ENCODE assay signal across 25 cellular contexts in the genomic region with DNA sequence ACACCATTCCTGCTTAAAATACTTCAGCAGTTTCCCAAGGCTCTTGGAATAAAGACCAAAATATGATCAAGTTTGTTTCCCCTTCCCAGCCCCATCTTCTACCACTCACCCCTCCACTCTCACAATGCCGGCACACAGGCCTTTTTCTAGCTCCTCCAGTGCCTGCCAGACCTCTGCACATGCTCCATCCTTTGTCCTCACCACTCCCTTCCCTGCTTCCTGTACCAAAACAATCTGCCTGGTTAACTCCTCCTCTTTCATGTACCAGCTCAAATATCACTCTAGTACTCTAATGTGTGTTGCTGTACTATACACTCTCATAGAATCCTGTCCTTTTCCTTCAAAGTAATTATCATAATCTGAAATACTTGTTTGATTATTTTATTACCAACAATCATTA. TPM values are rescaled to one million over a fixed set of nuclear protein-coding genes. Genes with fewer than 3 reads are reported as not detected.
DNase-seq lines count a peak whose midpoint lies in the region; ATAC-seq, FAIRE-seq and TF ChIP-seq lines count a peak whose summit lies in the region.
"Had no signal": no experiment of that assay in that cellular context is flagged by ENCODE, and none has a peak within 500 bp of the region (broad histone marks: within the 10 kb centered on the region; RNA-seq: fewer than 3 reads in every experiment).

No MANE protein-coding gene starts in this region.

- TF ChIP-seq CTCF in H9 (conservative IDR thresholded peaks at IDR 0.05) (no peak), K562 (IDR thresholded peaks at IDR 0.05 in 2 of 3, conservative IDR thresholded peaks at IDR 0.05 in 1 of 3; ENCODE audit: insufficient read depth in 2 of 3, low read depth in 1 of 3, low read length in 3 of 3) (no peak)

- TF ChIP-seq POLR2A in K562 (conservative IDR thresholded peaks at IDR 0.05), result no peak

- no CpG with 5 or more reads among the region's 1 CpG for WGBS in H9 (ENCODE audit: extremely low coverage, insufficient read length, low lambda C conversion rate)
- 9% methylated on average over 1 of the region's 1 CpG for WGBS in K562 (ENCODE audit: insufficient coverage, low coverage, missing lambda C conversion rate)

- no peak for TF ChIP-seq EP300 in K562 (IDR thresholded peaks at IDR 0.05; ENCODE audit: low read length)

- no peaks in the 10 kb centered on the region for H3K36me3 ChIP-seq in K562 (ENCODE audit: control insufficient read depth, insufficient read depth, low read length)
- H3K36me3 ChIP-seq: transverse colon had no signal

- H3K79me1 ChIP-seq in H9 (ENCODE audit: insufficient read depth, low read depth, low read length, poor library complexity, severe bottlenecking), result peaks cover 20% of the 10 kb centered on the region

- no TSS peak for BruUV-seq in K562 (replicated peaks; lab: Mats Ljungman, UMichigan)

- H3T11ph ChIP-seq in H9 (ENCODE audit: low read length), result no peak overlapping the region

- H3K4me2 ChIP-seq in H9 (ENCODE audit: insufficient read depth, insufficient read length, low read length) (no peak overlapping the region), K562 (ENCODE audit: insufficient read depth, low read length) (no peak overlapping the region)

- no peak for ATAC-seq in K562
- ATAC-seq in GM18858 (IDR thresholded peaks at IDR 0.05; ENCODE audit: unreplicated experiment), result no peak
- no peak for ATAC-seq in GM21367 (IDR thresholded peaks at IDR 0.05; ENCODE audit: unreplicated experiment)
- ATAC-seq in GM19467 (IDR thresholded peaks at IDR 0.05; ENCODE audit: unreplicated experiment), result no peak
- ATAC-seq: left ventricle myocardium superior, sciatic nerve had no signal

- H4K20me1 ChIP-seq in H9 (ENCODE audit: control insufficient read depth, insufficient read depth, insufficient read length) (no peaks in the 10 kb centered on the region), K562 (replicated peaks; ENCODE audit: control insufficient read depth, insufficient read depth, low read length) (no peaks in the 10 kb centered on the region)

- no peaks in the 10 kb centered on the region for H3K9me1 ChIP-seq in K562 (ENCODE audit: control insufficient read depth, insufficient read depth, low read length)

- CTCF ChIA-PET in K562 (lab: Yijun Ruan, JAX; ENCODE audit: low intra/inter-chr PET ratio), result no interaction called here

- H4K91ac ChIP-seq in H9 (ENCODE audit: insufficient read length, low read depth, low read length), result no peak overlapping the region

- H3K4me1 ChIP-seq in H9 (ENCODE audit: insufficient read depth, low read length) (no peaks in the 10 kb centered on the region), K562 (replicated peaks in 1 of 2; ENCODE audit: control insufficient read depth in 2 of 2, insufficient read depth in 2 of 2, low read length in 2 of 2) (no peaks in the 10 kb centered on the region)

- peaks cover 9 to 34% (median 26%) of the 10 kb centered on the region in 3 experiments for H3K36me3 Mint-ChIP-seq in H9 (ENCODE audit: insufficient read depth in 1 of 3, low read depth in 3 of 3)

- H2BK20ac ChIP-seq in H9 (ENCODE audit: low read depth, low read length, poor library complexity, severe bottlenecking), result no peak overlapping the region

- no peak overlapping the region for H3K56ac ChIP-seq in H9 (ENCODE audit: insufficient read length, low read depth, low read length)

- intact Hi-C loops in K562 (cut with micrococcal nuclease), result no loop called here

- H4K8ac ChIP-seq in H9 (replicated peaks; ENCODE audit: insufficient read length, low read depth, low read length), result no peak overlapping the region

- H3K27ac ChIP-seq in H9 (ENCODE audit: insufficient read length, low read depth, low read length) (no peak overlapping the region), K562 (ENCODE audit: extremely low read depth, low read depth, low read length) (no peak overlapping the region)
- H3K27ac ChIP-seq: transverse colon, WERI-Rb-1 had no signal

- peak; percentile 10 for DNase-seq in EH (ENCODE audit: low read depth)
- DNase-seq in H9, result no peak
- DNase-seq in K562 (ENCODE audit: extremely low read depth in 1 of 4, low spot score in 3 of 4), result no peak
- peak; percentile 17 for DNase-seq in myocyte (ENCODE audit: low read depth)
- DNase-seq: activated CD4-positive, alpha-beta T cell treated with anti-CD3 and anti-CD28 coated beads, Interleukin-2, amount 50 U/mL, for 48 hours; activated gamma-delta T cell treated with Interleukin-2 at 50 U/mL for 16 hours; activated T-cell treated with anti-CD3 and anti-CD28 coated beads for 4 hours; AML-193; effector memory CD4-positive, alpha-beta T cell; GF-D8; left ventricle myocardium superior; NCI-H187; NCI-H526; occipital lobe; SIG-M5; stimulated activated naive CD4-positive, alpha-beta T cell treated with Interleukin-2 at 50 U/mL for 16 hours; transverse colon; WERI-Rb-1 had no signal

- H2BK5ac ChIP-seq in H9 (ENCODE audit: insufficient read length, low read length), result no peak overlapping the region

- H3K9me3 ChIP-seq in H9 (ENCODE audit: control insufficient read depth, low read depth, low read length), result no peaks in the 10 kb centered on the region
- H3K9me3 ChIP-seq in K562 (replicated peaks; ENCODE audit: control insufficient read depth, insufficient read depth, low read depth, low read length), result no peaks in the 10 kb centered on the region
- H3K9me3 ChIP-seq: transverse colon had no signal

- H3K79me2 ChIP-seq in H9 (ENCODE audit: insufficient read depth, low read length), result peaks cover 2% of the 10 kb centered on the region; the same call in 1 of the 2 replicates
- H3K79me2 ChIP-seq in K562 (ENCODE audit: control insufficient read depth, insufficient read depth, low read length), result no peaks in the 10 kb centered on the region

- in situ Hi-C loops in K562 (cut with MboI), result no loop called here

- H3K23me2 ChIP-seq in H9 (ENCODE audit: insufficient read length, low read depth, low read length, poor library complexity, severe bottlenecking), result no peaks in the 10 kb centered on the region

- no peak overlapping the region; the same call in 1 of the 2 replicates for H3K4ac ChIP-seq in H9 (ENCODE audit: low read depth, low read length)

- H3K4me3 Mint-ChIP-seq in H9, result no peak overlapping the region
- H3K4me3 Mint-ChIP-seq: central memory CD8-positive, alpha-beta T cell; T-helper 1 cell treated with Interleukin-12 subunit alpha and Interleukin-12 subunit beta and Interleukin-4 antibody, amounts not matched to agents 30 μg/mL and 1 μg/mL, for 36 hours had no signal

- no peak overlapping the region for H2BK120ac ChIP-seq in H9 (ENCODE audit: low read depth, low read length, poor library complexity, severe bottlenecking)

- H3K27me3 Mint-ChIP-seq in H9 (ENCODE audit: low read depth), result no peaks in the 10 kb centered on the region

- peak overlapping the region; percentile 13 for H3K9ac ChIP-seq in H9 (ENCODE audit: extremely low read depth, insufficient read length, low read length)
- H3K9ac ChIP-seq in K562 (ENCODE audit: insufficient read depth in 1 of 2, low read depth in 2 of 2, low read length in 2 of 2), result no peak overlapping the region

- no peak overlapping the region for H2BK12ac ChIP-seq in H9 (ENCODE audit: insufficient read length, low read depth, low read length)

- no peak overlapping the region for H3K18ac ChIP-seq in H9 (ENCODE audit: insufficient read length, low read depth, low read length)

- H3K14ac ChIP-seq in H9 (ENCODE audit: insufficient read depth, low read length), result no peak overlapping the region; the same call in 1 of the 2 replicates

- no peaks in the 10 kb centered on the region for H3K27me3 ChIP-seq in H9 (ENCODE audit: insufficient read depth, low read length)
- peaks cover 2 to 11% of the 10 kb centered on the region in 2 experiments; a peak in 4 of 5 replicates for H3K27me3 ChIP-seq in K562 (ENCODE audit: control insufficient read depth in 2 of 2, insufficient read depth in 2 of 2, low read length in 2 of 2)
- H3K27me3 ChIP-seq: transverse colon had no signal

- POLR2A ChIA-PET in K562 (lab: Yijun Ruan, JAX), result no interaction called here

- H2AK5ac ChIP-seq in H9 (ENCODE audit: insufficient read length, low read length), result no peak overlapping the region

- H3K4me1 Mint-ChIP-seq in H9, result peaks cover 12 to 21% of the 10 kb centered on the region in 2 experiments
- H3K4me1 Mint-ChIP-seq: central memory CD8-positive, alpha-beta T cell had no signal

- H2AFZ ChIP-seq in H9 (ENCODE audit: low read length) (no peak overlapping the region), K562 (ENCODE audit: low read depth, low read length) (no peak overlapping the region)

- no peak overlapping the region for H2BK15ac ChIP-seq in H9 (ENCODE audit: low read depth, low read length)

- TF ChIP-seq RAD21 in K562 (CRISPR knock-in tag; conservative IDR thresholded peaks at IDR 0.05 in 1 of 2, IDR thresholded peaks at IDR 0.05 in 1 of 2), result no peak

- peaks cover 0 to 6% of the 10 kb centered on the region in 2 experiments; a peak in 2 of 5 replicates for H3K9me3 Mint-ChIP-seq in H9
- H3K9me3 Mint-ChIP-seq: central memory CD8-positive, alpha-beta T cell; T-helper 1 cell treated with Interleukin-12 subunit alpha and Interleukin-12 subunit beta and Interleukin-4 antibody, amounts not matched to agents 30 μg/mL and 1 μg/mL, for 36 hours had no signal

- no peak overlapping the region for H3K4me3 ChIP-seq in K562
- H3K4me3 ChIP-seq: transverse colon had no signal

- FAIRE-seq in K562 (lab: Jason Lieb, UNC), result no peak
- FAIRE-seq: H54 had no signal

- H3K23ac ChIP-seq in H9 (ENCODE audit: insufficient read length, low read depth, low read length), result no peak overlapping the region

- H3K27ac Mint-ChIP-seq in H9, result peak overlapping the region in 1 of 3 experiments; percentile 45; a peak in 3 of 7 replicates
- H3K27ac Mint-ChIP-seq: T-helper 1 cell treated with Interleukin-12 subunit alpha and Interleukin-12 subunit beta and Interleukin-4 antibody, amounts not matched to agents 30 μg/mL and 1 μg/mL, for 36 hours had no signal

- H4K5ac ChIP-seq in H9 (ENCODE audit: insufficient read length, low read depth, low read length), result no peak overlapping the region

RNA-seq across cellular contexts. Expression of gene SCRN1, which starts 19.4 kb away (rescaled TPM):
- 101 and 109 TPM in 2 replicates for total RNA-seq in H9 (2021)
- 0.07 and 0.35 TPM in 2 replicates for total RNA-seq in K562 (2011; cell fraction: chromatin; rRNA removed; ENCODE audit: low replicate concordance)
- total RNA-seq in K562 (2011; cell fraction: nucleolus; rRNA removed), result under 0.01 and 0.13 TPM in 2 replicates
- total RNA-seq in K562 (2011; cell fraction: nucleoplasm; rRNA removed), result 0.23 and 0.37 TPM in 2 replicates
- 0.16 and 1.4 TPM in 2 replicates for total RNA-seq in K562 (2014; rRNA removed)
- 0.15 and 0.19 TPM in 2 replicates for total RNA-seq in K562 (2014; rRNA removed; fragmentation: Illumina TruSeq; extraction: Trizol)
- 0.18 and 0.34 TPM in 2 replicates for total RNA-seq in K562 (2015; rRNA removed; fragmentation: Illumina TruSeq; extraction: Trizol)
- 0.33 and 0.49 TPM in 2 replicates for total RNA-seq in K562 (2021)
- polyA plus RNA-seq in K562 (2011; rRNA removed), result 0.15 and 0.60 TPM in 2 replicates
- 0.10 and 0.24 TPM in 2 replicates for polyA plus RNA-seq in K562 (2011; cell fraction: cytosol; rRNA removed)
- polyA plus RNA-seq in K562 (2011; cell fraction: nucleus; rRNA removed), result 0.06 and 0.28 TPM in 2 replicates
- polyA plus RNA-seq in K562 (2012), result 0.14 and 0.19 TPM in 2 replicates
- 0.13 and 0.24 TPM in 2 replicates for polyA plus RNA-seq in K562 (2014; fragmentation: Illumina TruSeq; extraction: Trizol)
- polyA plus RNA-seq in K562 (2014; fragmentation: Nextera tagmentation; extraction: Ambion mirVana), result under 1 TPM; 0.20 to 0.34 TPM
- 0.09 and 0.20 TPM in 2 replicates for polyA plus RNA-seq in K562 (2014; rRNA removed)
- polyA minus RNA-seq in K562 (2011; rRNA and poly(A)+ RNA removed), result 0.18 and 0.51 TPM in 2 replicates
- polyA minus RNA-seq in K562 (2011; cell fraction: cytosol; rRNA and poly(A)+ RNA removed), result 0.57 and 1.2 TPM in 2 replicates
- 0.11 TPM in 1 of 2 replicates, not detected in the other for polyA minus RNA-seq in K562 (2011; cell fraction: nucleus; rRNA and poly(A)+ RNA removed)
- 86.0 and 94.5 TPM in 2 replicates for total RNA-seq in myocyte
- 94.4 TPM for polyA plus RNA-seq in myocyte (2012)

RNA-seq across cellular contexts. Expression of gene FKBP14, which starts 56.3 kb away (rescaled TPM):
- total RNA-seq in H9 (2021) (10.1 and 11.5 TPM in 2 replicates), K562 (2014; rRNA removed) (5.3 and 9.2 TPM in 2 replicates), K562 (2014; rRNA removed; fragmentation: Illumina TruSeq; extraction: Trizol) (27.9 and 33.3 TPM in 2 replicates), K562 (2015; rRNA removed; fragmentation: Illumina TruSeq; extraction: Trizol) (17.6 and 19.1 TPM in 2 replicates), K562 (2021) (13.4 and 15.3 TPM in 2 replicates), myocyte (26.8 and 37.1 TPM in 2 replicates)
- total RNA-seq in K562 (2011; cell fraction: chromatin; rRNA removed; ENCODE audit: low replicate concordance), result 31.4 and 70.2 TPM in 2 replicates
- 21.6 and 22.7 TPM in 2 replicates for total RNA-seq in K562 (2011; cell fraction: nucleolus; rRNA removed)
- 37.8 and 59.8 TPM in 2 replicates for total RNA-seq in K562 (2011; cell fraction: nucleoplasm; rRNA removed)
- polyA plus RNA-seq in K562 (2011; rRNA removed) (23.1 and 26.9 TPM in 2 replicates), K562 (2014; fragmentation: Illumina TruSeq; extraction: Trizol) (14.9 and 20.5 TPM in 2 replicates), K562 (2014; fragmentation: Nextera tagmentation; extraction: Ambion mirVana) (10 to 100 TPM; 10.3 to 12.4 TPM), K562 (2014; rRNA removed) (14.3 and 15.3 TPM in 2 replicates)
- 4.3 and 12.2 TPM in 2 replicates for polyA plus RNA-seq in K562 (2011; cell fraction: cytosol; rRNA removed)
- polyA plus RNA-seq in K562 (2011; cell fraction: nucleus; rRNA removed), result 7.8 and 10.1 TPM in 2 replicates
- 10.6 and 12.8 TPM in 2 replicates for polyA plus RNA-seq in K562 (2012)
- 25.1 and 31.6 TPM in 2 replicates for polyA minus RNA-seq in K562 (2011; rRNA and poly(A)+ RNA removed)
- polyA minus RNA-seq in K562 (2011; cell fraction: cytosol; rRNA and poly(A)+ RNA removed), result 7.8 and 8.0 TPM in 2 replicates
- polyA minus RNA-seq in K562 (2011; cell fraction: nucleus; rRNA and poly(A)+ RNA removed), result 11.0 and 20.3 TPM in 2 replicates
- 22.9 TPM for polyA plus RNA-seq in myocyte (2012)

RNA-seq across cellular contexts. Expression of gene PLEKHA8, which starts 58.1 kb away (rescaled TPM):
- total RNA-seq in H9 (2021), result 37.0 and 40.5 TPM in 2 replicates
- 13.8 and 31.1 TPM in 2 replicates for total RNA-seq in K562 (2011; cell fraction: chromatin; rRNA removed; ENCODE audit: low replicate concordance)
- total RNA-seq in K562 (2011; cell fraction: nucleolus; rRNA removed), result 6.5 and 8.7 TPM in 2 replicates
- total RNA-seq in K562 (2011; cell fraction: nucleoplasm; rRNA removed), result 20.2 and 32.7 TPM in 2 replicates
- total RNA-seq in K562 (2014; rRNA removed), result 9.5 and 10.0 TPM in 2 replicates
- 14.5 and 16.0 TPM in 2 replicates for total RNA-seq in K562 (2014; rRNA removed; fragmentation: Illumina TruSeq; extraction: Trizol)
- total RNA-seq in K562 (2015; rRNA removed; fragmentation: Illumina TruSeq; extraction: Trizol), result 12.0 and 12.8 TPM in 2 replicates
- 14.6 and 16.3 TPM in 2 replicates for total RNA-seq in K562 (2021)
- 12.4 and 15.1 TPM in 2 replicates for polyA plus RNA-seq in K562 (2011; rRNA removed)
- polyA plus RNA-seq in K562 (2011; cell fraction: cytosol; rRNA removed), result 3.1 and 8.1 TPM in 2 replicates
- polyA plus RNA-seq in K562 (2011; cell fraction: nucleus; rRNA removed), result 11.5 and 23.8 TPM in 2 replicates
- polyA plus RNA-seq in K562 (2012), result 7.7 and 8.1 TPM in 2 replicates
- polyA plus RNA-seq in K562 (2014; fragmentation: Illumina TruSeq; extraction: Trizol), result 10.3 and 11.8 TPM in 2 replicates
- 1 to 10 TPM; 3.2 to 3.9 TPM for polyA plus RNA-seq in K562 (2014; fragmentation: Nextera tagmentation; extraction: Ambion mirVana)
- 6.0 and 7.8 TPM in 2 replicates for polyA plus RNA-seq in K562 (2014; rRNA removed)
- 19.2 and 27.7 TPM in 2 replicates for polyA minus RNA-seq in K562 (2011; rRNA and poly(A)+ RNA removed)
- 7.1 and 8.4 TPM in 2 replicates for polyA minus RNA-seq in K562 (2011; cell fraction: cytosol; rRNA and poly(A)+ RNA removed)
- polyA minus RNA-seq in K562 (2011; cell fraction: nucleus; rRNA and poly(A)+ RNA removed), result 12.5 and 25.8 TPM in 2 replicates
- total RNA-seq in myocyte, result 11.9 and 15.3 TPM in 2 replicates
- polyA plus RNA-seq in myocyte (2012), result 6.9 TPM

Comparison
In these comparisons a context has a peak if more than half of its experiments do, and no peak if none do; other contexts are left out.
1. DNase-seq: peak in EH (single experiment) and myocyte (single experiment); none in H9 (single experiment) and K562 (0 of 4).
2. RNA of gene SCRN1, which starts 19.4 kb away (total RNA-seq): 101 to 109 TPM in H9 and 86.0 to 94.5 TPM in myocyte; under 0.01 to 1.4 TPM in K562; every median in the first group is over 10 times any median in the second.